8 cellular contexts compared by ENCODE assay signal in the genomic region with DNA sequence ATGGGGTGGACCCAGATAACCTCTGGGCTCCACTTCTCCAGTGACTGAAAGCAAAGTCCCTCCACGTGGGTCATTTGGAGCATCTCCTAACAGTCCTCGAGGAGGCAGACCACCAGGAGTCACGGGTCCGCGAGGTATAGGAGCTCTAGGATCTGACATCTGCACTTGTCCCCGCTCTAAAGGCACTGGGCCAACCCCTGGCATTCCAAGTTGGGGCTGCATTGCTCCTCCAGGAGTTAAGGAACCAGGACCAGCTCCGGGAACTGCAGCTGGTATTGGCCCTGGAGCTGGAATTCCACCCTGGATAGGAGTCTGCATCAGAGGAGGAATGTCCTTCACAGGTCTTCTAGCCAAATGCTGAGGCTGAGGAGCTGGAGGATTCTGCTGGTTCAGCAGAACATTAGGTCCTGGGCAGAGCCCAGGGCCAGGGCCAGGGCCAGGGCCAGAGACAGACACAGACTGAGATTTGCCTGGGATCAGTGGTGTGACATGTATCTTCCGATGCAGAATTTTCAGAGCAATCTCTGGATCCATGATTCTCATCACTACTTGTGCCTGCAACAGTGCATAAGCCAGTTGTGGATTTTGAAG. TPM values are rescaled to one million over a fixed set of nuclear protein-coding genes. Genes with fewer than 3 reads are reported as not detected.
A peak's percentile ranks its signal among the peaks of the same experiment; 100 is the strongest.
DNase-seq lines count a peak whose midpoint lies in the region; ATAC-seq and TF ChIP-seq lines count a peak whose summit lies in the region.

No MANE protein-coding gene starts in this region.

- peak overlapping the region; percentile 97 for H3K27ac Mint-ChIP-seq in activated CD4-positive, alpha-beta memory T cell treated with anti-CD3 and anti-CD28 coated beads, Interleukin-2, amount 10 ng/mL, durations not matched to agents 7 days and 5 days

- no peak for ATAC-seq in HG03097 (IDR thresholded peaks at IDR 0.05; ENCODE audit: low FRiP score, unreplicated experiment)
- ATAC-seq in GM18517 (IDR thresholded peaks at IDR 0.05; ENCODE audit: unreplicated experiment), result no peak
- ATAC-seq in GM18909 (IDR thresholded peaks at IDR 0.05; ENCODE audit: poor library complexity, unreplicated experiment), result no peak

- intact Hi-C loops in left ventricle myocardium inferior (cut with micrococcal nuclease), result no loop called here

- H3K36me3 Mint-ChIP-seq in activated CD4-positive, alpha-beta memory T cell treated with anti-CD3 and anti-CD28 coated beads, Interleukin-2, amount 10 ng/mL, durations not matched to agents 7 days and 5 days (ENCODE audit: low read depth), result peaks cover 51% of the 10 kb centered on the region

- CTCF ChIA-PET in activated CD4-positive, alpha-beta memory T cell treated with anti-CD3 and anti-CD28 coated beads, Interleukin-2, amount 10 ng/mL, durations not matched to agents 7 days and 5 days (lab: Charles Lee), result no interaction called here

- H3K4me3 ChIP-seq in H7 (ENCODE audit: insufficient read depth, low read depth, low read length), result peak overlapping the region; percentile 62
- H3K4me3 ChIP-seq in left ventricle myocardium inferior, result peak overlapping the region; percentile 70
- peak overlapping the region; percentile 90 for H3K4me3 ChIP-seq in skeletal muscle satellite cell (ENCODE audit: low read length)

- peak overlapping the region; percentile 91 for H3K4me3 Mint-ChIP-seq in activated CD4-positive, alpha-beta memory T cell treated with anti-CD3 and anti-CD28 coated beads, Interleukin-2, amount 10 ng/mL, durations not matched to agents 7 days and 5 days

- H3K9me3 ChIP-seq in left ventricle myocardium inferior (replicated peaks) (no peaks in the 10 kb centered on the region), skeletal muscle satellite cell (replicated peaks; ENCODE audit: low read length) (no peaks in the 10 kb centered on the region)

- POLR2A ChIA-PET in activated CD4-positive, alpha-beta memory T cell treated with anti-CD3 and anti-CD28 coated beads, Interleukin-2, amount 10 ng/mL, durations not matched to agents 7 days and 5 days (lab: Charles Lee), result interaction anchor here (0.6 to 1.9 kb wide), 3 partner anchors 7 to 21 kb away, joined by 4 to 5 read pairs (median 4); no protein-coding TSS in a partner anchor

- peak overlapping the region; percentile 95 for H3K27ac ChIP-seq in left ventricle myocardium inferior (replicated peaks)

- H3K4me2 ChIP-seq in skeletal muscle satellite cell (ENCODE audit: low read length), result peak overlapping the region; percentile 89

- H3K27me3 ChIP-seq in H7 (ENCODE audit: control insufficient read depth, insufficient read depth, low read length), result no peaks in the 10 kb centered on the region
- H3K27me3 ChIP-seq in left ventricle myocardium inferior (ENCODE audit: low read depth), result no peaks in the 10 kb centered on the region
- no peaks in the 10 kb centered on the region for H3K27me3 ChIP-seq in skeletal muscle satellite cell (ENCODE audit: control insufficient read depth, insufficient read depth, low read length)

- H3K9me3 Mint-ChIP-seq in activated CD4-positive, alpha-beta memory T cell treated with anti-CD3 and anti-CD28 coated beads, Interleukin-2, amount 10 ng/mL, durations not matched to agents 7 days and 5 days, result peaks cover 4% of the 10 kb centered on the region

- no peaks in the 10 kb centered on the region for H3K27me3 Mint-ChIP-seq in activated CD4-positive, alpha-beta memory T cell treated with anti-CD3 and anti-CD28 coated beads, Interleukin-2, amount 10 ng/mL, durations not matched to agents 7 days and 5 days

- H3K36me3 ChIP-seq in H7 (replicated peaks; ENCODE audit: control insufficient read depth, insufficient read depth, low read length), result no peaks in the 10 kb centered on the region; the same call in 1 of the 2 replicates
- no peaks in the 10 kb centered on the region for H3K36me3 ChIP-seq in left ventricle myocardium inferior
- no peaks in the 10 kb centered on the region for H3K36me3 ChIP-seq in skeletal muscle satellite cell (ENCODE audit: insufficient read depth, low read length)

- no peak for TF ChIP-seq CTCF in left ventricle myocardium inferior (IDR thresholded peaks at IDR 0.05; ENCODE audit: borderline replicate concordance)

- DNase-seq in H7, result no peak
- DNase-seq in activated CD4-positive, alpha-beta memory T cell treated with anti-CD3 and anti-CD28 coated beads, Interleukin-2, amount 10 ng/mL, durations not matched to agents 7 days and 5 days, result no peak
- DNase-seq in left ventricle myocardium inferior, result no peak
- DNase-seq in NCI-H748 (lab: John Stamatoyannopoulos, UW; ENCODE audit: unreplicated experiment), result no peak

- peaks cover 64% of the 10 kb centered on the region for H3K4me1 ChIP-seq in left ventricle myocardium inferior
- peaks cover 17% of the 10 kb centered on the region for H3K4me1 ChIP-seq in skeletal muscle satellite cell (ENCODE audit: control insufficient read depth, insufficient read depth, low read length)

- peaks cover 54% of the 10 kb centered on the region for H3K4me1 Mint-ChIP-seq in activated CD4-positive, alpha-beta memory T cell treated with anti-CD3 and anti-CD28 coated beads, Interleukin-2, amount 10 ng/mL, durations not matched to agents 7 days and 5 days

- H3K9ac ChIP-seq in skeletal muscle satellite cell (ENCODE audit: low read depth, low read length), result peak overlapping the region; percentile 92

RNA-seq across cellular contexts. Expression of a gene that starts 0.8 kb away (rescaled TPM):
- total RNA-seq in H7 (2014; rRNA removed; shearing (Covaris generic)), result 21.5 and 25.6 TPM in 2 replicates
- total RNA-seq in activated CD4-positive, alpha-beta memory T cell treated with anti-CD3 and anti-CD28 coated beads, Interleukin-2, amount 10 ng/mL, durations not matched to agents 7 days and 5 days, result 10 to 100 TPM; 43.1 to 45.6 TPM
- total RNA-seq in left ventricle myocardium inferior, result 21.7 TPM
- 16.0 and 18.3 TPM in 2 replicates for total RNA-seq in skeletal muscle satellite cell (2012; rRNA removed)
